ENCODE assay signal across 11 cellular contexts in the genomic region with DNA sequence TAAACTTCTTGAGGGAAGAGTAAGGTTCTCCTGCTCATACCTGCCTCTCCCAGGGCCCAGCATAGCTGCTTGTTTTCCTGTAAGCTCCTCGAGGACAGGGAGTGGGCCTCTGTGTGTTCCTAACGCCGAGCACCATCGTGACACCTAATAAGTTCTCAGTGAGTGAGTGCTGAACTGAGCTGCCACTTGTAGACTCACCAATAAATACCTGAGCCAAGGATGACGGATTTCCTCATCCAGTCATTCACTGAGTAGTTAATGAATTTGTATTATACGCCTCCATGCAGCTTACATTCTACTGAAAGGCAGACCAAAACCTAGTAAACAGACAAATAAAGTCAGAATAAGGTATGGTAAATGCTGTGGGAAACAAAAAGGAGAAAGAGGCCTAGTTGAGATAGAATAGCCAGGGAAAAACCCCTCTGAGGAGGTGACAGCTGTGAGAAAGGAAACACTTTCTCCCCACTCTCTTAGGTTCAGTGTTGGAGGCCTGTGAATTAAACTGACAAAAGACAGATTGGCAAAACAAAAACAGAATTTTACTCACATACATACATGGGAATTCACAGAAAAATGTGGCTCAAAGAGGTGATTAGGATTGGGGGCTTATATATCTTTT.
DNase-seq lines count a peak whose midpoint lies in the region; ATAC-seq lines count a peak whose summit lies in the region.
"Had no signal": no experiment of that assay in that cellular context is flagged by ENCODE, and none has a peak within 500 bp of the region (broad histone marks: within the 10 kb centered on the region; RNA-seq: fewer than 3 reads in every experiment).

No MANE protein-coding gene starts in this region.

- H3K27me3 ChIP-seq in CD4-positive, CD25-positive, alpha-beta regulatory T cell (ENCODE audit: control insufficient read depth, insufficient read depth, low read length) = no peaks in the 10 kb centered on the region

- DNase-seq in CD4-positive, CD25-positive, alpha-beta regulatory T cell = no peak
- DNase-seq in central memory CD8-positive, alpha-beta T cell (ENCODE audit: low spot score in 2 of 2) = no peak
- DNase-seq in SK-N-DZ (ENCODE audit: low spot score) = no peak
- no peak for DNase-seq in activated CD4-positive, CD25-positive, alpha-beta regulatory T cell (lab: John Stamatoyannopoulos, UW)
- DNase-seq in RKO (ENCODE audit: low spot score) = no peak
- DNase-seq: aorta; effector memory CD4-positive, alpha-beta T cell; lower lobe of right lung had no signal

- H3K36me3 ChIP-seq in CD4-positive, CD25-positive, alpha-beta regulatory T cell (ENCODE audit: control insufficient read depth, insufficient read depth, low read length) = no peaks in the 10 kb centered on the region
- H3K36me3 ChIP-seq: lower lobe of right lung had no signal

- H3K4me1 ChIP-seq in CD4-positive, CD25-positive, alpha-beta regulatory T cell (ENCODE audit: control insufficient read depth, insufficient read depth, low read length, poor library complexity, severe bottlenecking) = peaks cover 8% of the 10 kb centered on the region
- H3K4me1 ChIP-seq: lower lobe of right lung had no signal

- no peak overlapping the region for H3K27ac ChIP-seq in CD4-positive, CD25-positive, alpha-beta regulatory T cell (ENCODE audit: insufficient read depth, low read length, poor library complexity, severe bottlenecking)
- H3K27ac ChIP-seq: lower lobe of right lung had no signal

- ATAC-seq in CD4-positive, CD25-positive, alpha-beta regulatory T cell (ENCODE audit: low read depth in 2 of 2) = no peak
- ATAC-seq in GM18909 (IDR thresholded peaks at IDR 0.05; ENCODE audit: poor library complexity, unreplicated experiment) (peak; percentile 63), HG02938 (IDR thresholded peaks at IDR 0.05; ENCODE audit: unreplicated experiment) (peak; percentile 51), GM21786 (IDR thresholded peaks at IDR 0.05; ENCODE audit: unreplicated experiment) (no peak)
- no peak for ATAC-seq in central memory CD8-positive, alpha-beta T cell (replicated peaks; ENCODE audit: extremely low read depth, poor library complexity, severe bottlenecking)
- ATAC-seq: lower lobe of right lung had no signal

- H3K36me3 Mint-ChIP-seq in CD4-positive, CD25-positive, alpha-beta regulatory T cell = no peaks in the 10 kb centered on the region
- peaks cover 14% of the 10 kb centered on the region for H3K36me3 Mint-ChIP-seq in central memory CD8-positive, alpha-beta T cell (ENCODE audit: insufficient read depth)

- H3K9me3 ChIP-seq in CD4-positive, CD25-positive, alpha-beta regulatory T cell (ENCODE audit: control insufficient read depth in 2 of 2, low read length in 2 of 2) = no peaks in the 10 kb centered on the region
- H3K9me3 ChIP-seq: lower lobe of right lung had no signal

- H3K9me3 Mint-ChIP-seq in CD4-positive, CD25-positive, alpha-beta regulatory T cell = peaks cover 0 to 4% (median 0%) of the 10 kb centered on the region in 7 donors
- no peaks in the 10 kb centered on the region for H3K9me3 Mint-ChIP-seq in central memory CD8-positive, alpha-beta T cell

- no peak overlapping the region for H3K4me3 ChIP-seq in CD4-positive, CD25-positive, alpha-beta regulatory T cell (ENCODE audit: low read depth, low read length)
- H3K4me3 ChIP-seq: lower lobe of right lung had no signal

- peak overlapping the region in 2 of 3 donors; percentile 51 to 72 for H3K27ac Mint-ChIP-seq in CD4-positive, CD25-positive, alpha-beta regulatory T cell
- H3K27ac Mint-ChIP-seq in central memory CD8-positive, alpha-beta T cell (ENCODE audit: low read depth) = peak overlapping the region; percentile 96

- no peak overlapping the region for H3K4me3 Mint-ChIP-seq in CD4-positive, CD25-positive, alpha-beta regulatory T cell
- no peak overlapping the region for H3K4me3 Mint-ChIP-seq in central memory CD8-positive, alpha-beta T cell

- H3K4me1 Mint-ChIP-seq in CD4-positive, CD25-positive, alpha-beta regulatory T cell = peaks cover 0 to 46% (median 15%) of the 10 kb centered on the region in 4 donors
- peaks cover 44% of the 10 kb centered on the region for H3K4me1 Mint-ChIP-seq in central memory CD8-positive, alpha-beta T cell

- H3K27me3 Mint-ChIP-seq in CD4-positive, CD25-positive, alpha-beta regulatory T cell = no peaks in the 10 kb centered on the region
- H3K27me3 Mint-ChIP-seq in central memory CD8-positive, alpha-beta T cell = no peaks in the 10 kb centered on the region

Comparison
In these comparisons a context has a peak if more than half of its experiments do, and no peak if none do; other contexts are left out.
1. ATAC-seq: peak in GM18909 (single experiment) and HG02938 (single experiment); none in CD4-positive, CD25-positive, alpha-beta regulatory T cell (0 of 2), central memory CD8-positive, alpha-beta T cell (single experiment) and GM21786 (single experiment).